ENCODE assay signal across 18 cellular contexts in genomic region chr19:2013683-2013961, GRCh38. TPM values are rescaled to one million over a fixed set of nuclear protein-coding genes. Genes with fewer than 3 reads are reported as not detected.
DNase-seq lines count a peak whose midpoint lies in the region; ATAC-seq and TF ChIP-seq lines count a peak whose summit lies in the region.
"Had no signal": no experiment of that assay in that cellular context is flagged by ENCODE, and none has a peak within 500 bp of the region (broad histone marks: within the 10 kb centered on the region; RNA-seq: fewer than 3 reads in every experiment).

No MANE protein-coding gene starts in this region.

- H3K27ac ChIP-seq in ectodermal cell (ENCODE audit: insufficient read depth, low read depth, low read length, poor library complexity, severe bottlenecking) (no peak overlapping the region), sigmoid colon (peak overlapping the region in 3 of 4 donors; percentile 34 to 76 (median 35))

- no peak for TF ChIP-seq POLR2A in sigmoid colon (IDR thresholded peaks at IDR 0.05)

- no peak for DNase-seq in activated CD4-positive, alpha-beta T cell treated with anti-CD3 and anti-CD28 coated beads, Interleukin-2, amount 10 ng/mL, durations not matched to agents 7 days and 5 days
- no peak for DNase-seq in activated CD4-positive, alpha-beta T cell treated with anti-CD3 and anti-CD28 coated beads, Interleukin-2, amount 50 U/mL, for 48 hours
- DNase-seq in HFF-Myc (ENCODE audit: extremely low read depth, low read depth) (no peak), sigmoid colon (no peak), NCI-H1436 treated with DMSO at 0.1 percent for 48 hours (lab: John Stamatoyannopoulos, UW) (no peak), omental fat pad (ENCODE audit: low spot score) (no peak)
- DNase-seq: activated T-cell treated with anti-CD3 and anti-CD28 coated beads, Interleukin-2, amount 50 U/mL, for 48 hours; hypothalamus; left colon; NCI-H2029 treated with DMSO at 0.1 percent for 48 hours; NCI-H748 treated with DMSO at 0.1 percent for 48 hours; right cardiac atrium; RPMI8226; stimulated activated CD4-positive, alpha-beta T cell treated with anti-CD3 and anti-CD28 coated beads, Interleukin-2, amount 100 ng/mL, for 48 hours; stimulated activated CD8-positive, alpha-beta memory T cell treated with anti-CD3 and anti-CD28 coated beads, Interleukin-4, amount 100 ng/mL, for 48 hours had no signal

- peaks cover 2% of the 10 kb centered on the region for H3K9me3 ChIP-seq in ectodermal cell (ENCODE audit: control insufficient read depth, low read length)
- no peaks in the 10 kb centered on the region for H3K9me3 ChIP-seq in sigmoid colon
- H3K9me3 ChIP-seq: ascending aorta had no signal

- POLR2A ChIA-PET in activated CD4-positive, alpha-beta T cell treated with anti-CD3 and anti-CD28 coated beads, Interleukin-2, amount 10 ng/mL, durations not matched to agents 7 days and 5 days (lab: Charles Lee): no interaction called here

- 93 to 94% methylated on average over 6 of the region's 6 CpGs for WGBS in ectodermal cell, 2 experiments
- 89 to 94% methylated on average over 6 of the region's 6 CpGs for WGBS in sigmoid colon, 2 donors

- H3K4me1 Mint-ChIP-seq in activated CD4-positive, alpha-beta T cell treated with anti-CD3 and anti-CD28 coated beads, Interleukin-2, amount 10 ng/mL, durations not matched to agents 7 days and 5 days: peaks cover 25% of the 10 kb centered on the region

- no peaks in the 10 kb centered on the region for H3K36me3 ChIP-seq in ectodermal cell (ENCODE audit: control insufficient read depth, insufficient read depth, low read length)
- H3K36me3 ChIP-seq in sigmoid colon: no peaks in the 10 kb centered on the region
- H3K36me3 ChIP-seq: ascending aorta had no signal

- CTCF ChIA-PET in activated CD4-positive, alpha-beta T cell treated with anti-CD3 and anti-CD28 coated beads, Interleukin-2, amount 10 ng/mL, durations not matched to agents 7 days and 5 days (lab: Charles Lee): no interaction called here

- H3K27ac Mint-ChIP-seq in activated CD4-positive, alpha-beta T cell treated with anti-CD3 and anti-CD28 coated beads, Interleukin-2, amount 10 ng/mL, durations not matched to agents 7 days and 5 days: no peak overlapping the region

- intact Hi-C loops in sigmoid colon (cut with DNase I): no loop called here

- peak overlapping the region; percentile 60 for H3K4me3 ChIP-seq in HFF-Myc (replicated peaks; ENCODE audit: low read depth, low read length)
- H3K4me3 ChIP-seq in ectodermal cell (ENCODE audit: insufficient read depth, low read depth, low read length): peak overlapping the region; percentile 64
- peak overlapping the region in 1 of 4 donors; percentile 92 for H3K4me3 ChIP-seq in sigmoid colon

- no peak for TF ChIP-seq CTCF in HFF-Myc (IDR thresholded peaks at IDR 0.05; ENCODE audit: low read depth, low read length, missing control alignments)
- no peak for TF ChIP-seq CTCF in sigmoid colon (IDR thresholded peaks at IDR 0.05)
- no peak for TF ChIP-seq CTCF in omental fat pad (IDR thresholded peaks at IDR 0.05)

- H3K4me1 ChIP-seq in ectodermal cell (ENCODE audit: control insufficient read depth, insufficient read depth, low read length): peaks cover 21% of the 10 kb centered on the region
- peaks cover 0 to 33% (median 30%) of the 10 kb centered on the region in 4 donors for H3K4me1 ChIP-seq in sigmoid colon

- ATAC-seq in GM18517 (IDR thresholded peaks at IDR 0.05; ENCODE audit: unreplicated experiment) (no peak), omental fat pad (ENCODE audit: low FRiP score) (no peak)
- ATAC-seq: left colon had no signal

- TF ChIP-seq EP300 in sigmoid colon (IDR thresholded peaks at IDR 0.05): no peak

- H3K27me3 ChIP-seq in ectodermal cell (ENCODE audit: control insufficient read depth, insufficient read depth, low read length, poor library complexity, severe bottlenecking) (no peaks in the 10 kb centered on the region), sigmoid colon (no peaks in the 10 kb centered on the region)
- H3K27me3 ChIP-seq: ascending aorta had no signal

- no peaks in the 10 kb centered on the region for H3K27me3 Mint-ChIP-seq in activated CD4-positive, alpha-beta T cell treated with anti-CD3 and anti-CD28 coated beads, Interleukin-2, amount 10 ng/mL, durations not matched to agents 7 days and 5 days

- H3K36me3 Mint-ChIP-seq in activated CD4-positive, alpha-beta T cell treated with anti-CD3 and anti-CD28 coated beads, Interleukin-2, amount 10 ng/mL, durations not matched to agents 7 days and 5 days (ENCODE audit: low read depth): peaks cover 8% of the 10 kb centered on the region

- no peaks in the 10 kb centered on the region for H3K9me3 Mint-ChIP-seq in activated CD4-positive, alpha-beta T cell treated with anti-CD3 and anti-CD28 coated beads, Interleukin-2, amount 10 ng/mL, durations not matched to agents 7 days and 5 days

- peak overlapping the region; percentile 49 for H3K4me3 Mint-ChIP-seq in activated CD4-positive, alpha-beta T cell treated with anti-CD3 and anti-CD28 coated beads, Interleukin-2, amount 10 ng/mL, durations not matched to agents 7 days and 5 days

RNA-seq across cellular contexts. Expression of gene BTBD2, which starts 1.9 kb away (rescaled TPM):
- total RNA-seq in activated CD4-positive, alpha-beta T cell treated with anti-CD3 and anti-CD28 coated beads, Interleukin-2, amount 10 ng/mL, durations not matched to agents 7 days and 5 days: 10 to 100 TPM; 61.3 to 66.3 TPM
- polyA plus RNA-seq in ectodermal cell (2013, experiment 1 of 4): 146 TPM
- polyA plus RNA-seq in ectodermal cell (2013, experiment 2 of 4): 144 TPM
- polyA plus RNA-seq in ectodermal cell (2013, experiment 3 of 4): 130 TPM
- 138 TPM for polyA plus RNA-seq in ectodermal cell (2013, experiment 4 of 4)
- total RNA-seq in sigmoid colon (10 to 100 TPM; 43.8 to 82.8 (median 50.3) TPM), omental fat pad (10 to 100 TPM; 37.1 to 58.3 (median 52.8) TPM)
- polyA plus RNA-seq in sigmoid colon: 10 to 100 TPM; 31.9 to 58.7 (median 46.2) TPM

RNA-seq across cellular contexts. Expression of gene MKNK2, which starts 37.4 kb away (rescaled TPM):
- 100 to 1,000 TPM; 198 to 228 TPM for total RNA-seq in activated CD4-positive, alpha-beta T cell treated with anti-CD3 and anti-CD28 coated beads, Interleukin-2, amount 10 ng/mL, durations not matched to agents 7 days and 5 days
- polyA plus RNA-seq in ectodermal cell (2013, experiment 1 of 4): 140 TPM
- 134 TPM for polyA plus RNA-seq in ectodermal cell (2013, experiment 2 of 4)
- polyA plus RNA-seq in ectodermal cell (2013, experiment 3 of 4): 108 TPM
- polyA plus RNA-seq in ectodermal cell (2013, experiment 4 of 4): 109 TPM
- 100 to 1,000 TPM in 3 of 4 donors, 10 to 100 TPM in 1; 83.1 to 124 (median 107) TPM for total RNA-seq in sigmoid colon
- polyA plus RNA-seq in sigmoid colon: 100 to 1,000 TPM; 121 to 157 (median 129) TPM
- 100 to 1,000 TPM; 133 to 232 (median 178) TPM for total RNA-seq in omental fat pad
